In genomic region chrX:129006491-129006890, GRCh38 we compare ENCODE assay signal across 19 cellular contexts.
"Had no signal": no experiment of that assay in that cellular context is flagged by ENCODE, and none has a peak within 500 bp of the region (broad histone marks: within the 10 kb centered on the region; RNA-seq: fewer than 3 reads in every experiment).

No MANE protein-coding gene starts in this region.

- H3K9me3 ChIP-seq: gastroesophageal sphincter, left ventricle myocardium inferior, tibial nerve, uterus had no signal

- H3K36me3 Mint-ChIP-seq: naive thymus-derived CD8-positive, alpha-beta T cell had no signal

- H3K4me3 ChIP-seq: gastroesophageal sphincter, left ventricle myocardium inferior, right atrium auricular region, tibial nerve, uterus had no signal

- ATAC-seq: activated naive CD8-positive, alpha-beta T cell treated with anti-CD3 and anti-CD28 coated beads, Interleukin-2, amount 50 U/mL, for 24 hours; gastroesophageal sphincter; naive thymus-derived CD8-positive, alpha-beta T cell had no signal

- H3K27me3 Mint-ChIP-seq: activated naive CD8-positive, alpha-beta T cell treated with anti-CD3 and anti-CD28 coated beads, Interleukin-2, amount 50 U/mL, for 24 hours; naive thymus-derived CD8-positive, alpha-beta T cell; progenitor cell of endocrine pancreas had no signal

- H3K36me3 ChIP-seq: gastroesophageal sphincter, left ventricle myocardium inferior, right atrium auricular region, tibial nerve, uterus, WERI-Rb-1 had no signal

- H3K27ac Mint-ChIP-seq: activated naive CD4-positive, alpha-beta T cell treated with anti-CD3 and anti-CD28 coated beads for 36 hours; activated naive CD8-positive, alpha-beta T cell treated with anti-CD3 and anti-CD28 coated beads, Interleukin-2, amount 50 U/mL, for 24 hours; activated T-helper 2 cell treated with anti-CD3 and anti-CD28 coated beads, Interferon-gamma antibody, Interleukin-2, Interleukin-4, amounts not matched to agents 10 μg/mL and 5 μg/mL and 100 μg/mL, durations not matched to agents 14 hours and 24 hours and 36 hours; naive thymus-derived CD8-positive, alpha-beta T cell; progenitor cell of endocrine pancreas had no signal

- H3K4me3 Mint-ChIP-seq: activated naive CD4-positive, alpha-beta T cell treated with anti-CD3 and anti-CD28 coated beads for 36 hours; activated naive CD8-positive, alpha-beta T cell treated with anti-CD3 and anti-CD28 coated beads, Interleukin-2, amount 50 U/mL, for 24 hours; naive thymus-derived CD8-positive, alpha-beta T cell had no signal

- H3K27ac ChIP-seq: gastroesophageal sphincter, left ventricle myocardium inferior, right atrium auricular region, tibial nerve, uterus, WERI-Rb-1 had no signal

- H3K4me1 ChIP-seq: gastroesophageal sphincter, right atrium auricular region, tibial nerve, uterus had no signal

- DNase-seq: activated CD4-positive, alpha-beta T cell treated with anti-CD3 and anti-CD28 coated beads, Interleukin-2, amount 50 U/mL, for 48 hours; activated naive CD4-positive, alpha-beta T cell treated with anti-CD3 and anti-CD28 coated beads for 36 hours; activated naive CD8-positive, alpha-beta T cell treated with anti-CD3 and anti-CD28 coated beads, Interleukin-2, amount 50 U/mL, for 24 hours; aorta; erythroblast; left ventricle myocardium inferior; naive thymus-derived CD8-positive, alpha-beta T cell; small intestine; stimulated activated CD4-positive, alpha-beta T cell treated with anti-CD3 and anti-CD28 coated beads, Interleukin-4, amount 100 ng/mL, for 4 hours; stimulated activated CD8-positive, alpha-beta memory T cell treated with anti-CD3 and anti-CD28 coated beads, Interleukin-4, amount 100 ng/mL, for 48 hours; stimulated activated naive CD4-positive, alpha-beta T cell treated with Interleukin-2 at 50 U/mL for 16 hours; substantia nigra; uterus; WERI-Rb-1 had no signal

- H3K9me3 Mint-ChIP-seq: activated naive CD4-positive, alpha-beta T cell treated with anti-CD3 and anti-CD28 coated beads for 36 hours; activated naive CD8-positive, alpha-beta T cell treated with anti-CD3 and anti-CD28 coated beads, Interleukin-2, amount 50 U/mL, for 24 hours; activated T-helper 2 cell treated with anti-CD3 and anti-CD28 coated beads, Interferon-gamma antibody, Interleukin-2, Interleukin-4, amounts not matched to agents 10 μg/mL and 5 μg/mL and 100 μg/mL, durations not matched to agents 14 hours and 24 hours and 36 hours had no signal

- H3K27me3 ChIP-seq: gastroesophageal sphincter, right atrium auricular region, tibial nerve, uterus had no signal

- H3K4me1 Mint-ChIP-seq: activated naive CD8-positive, alpha-beta T cell treated with anti-CD3 and anti-CD28 coated beads, Interleukin-2, amount 50 U/mL, for 24 hours; naive thymus-derived CD8-positive, alpha-beta T cell had no signal
